Comparison of ENCODE assay signal across 1 cellular context in the genomic region with DNA sequence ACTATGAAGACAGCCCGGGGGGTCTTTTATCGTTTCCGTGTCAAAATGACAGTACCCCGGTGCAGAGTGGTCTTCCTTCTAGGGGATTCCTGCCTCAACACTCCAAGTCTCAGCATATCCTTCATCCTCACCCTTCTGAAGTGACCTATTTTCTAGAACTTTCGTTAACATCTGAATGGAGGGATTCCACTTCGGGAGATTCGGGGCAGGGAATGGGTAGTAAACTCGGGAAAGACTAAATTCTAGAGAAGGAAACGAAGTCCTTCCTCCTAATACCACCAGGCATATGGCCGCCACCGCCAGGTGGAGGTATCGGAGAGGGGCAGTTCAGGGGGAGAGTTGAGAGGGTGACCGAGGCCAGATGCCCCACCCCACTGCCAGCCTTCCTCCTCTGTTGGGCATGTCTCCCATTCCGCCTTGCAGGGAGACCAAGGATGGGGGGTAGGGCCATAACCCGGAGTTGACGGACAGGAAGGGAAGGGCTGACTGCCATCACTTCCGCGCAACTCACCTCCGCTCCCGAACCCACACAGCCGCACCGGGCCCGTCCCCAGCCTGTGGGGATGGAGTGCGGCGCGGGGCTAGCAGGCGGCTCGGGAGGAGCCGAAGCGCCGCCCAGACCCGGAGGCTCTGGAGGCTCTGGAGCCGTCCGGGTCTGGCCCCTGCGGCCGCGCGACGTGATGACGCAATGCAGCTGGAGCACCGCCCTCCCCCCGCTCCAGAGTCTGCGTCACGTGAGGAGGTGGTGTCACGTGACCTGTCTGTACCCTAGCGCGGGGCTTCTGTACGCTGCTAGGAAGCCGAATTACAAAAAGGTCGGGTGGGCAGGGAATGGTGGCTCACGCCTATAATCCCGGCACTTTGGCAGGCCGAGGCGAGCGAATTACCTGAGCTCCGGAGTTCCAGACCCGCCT.
TF ChIP-seq lines count a peak whose summit lies in the region.

A gene (minus strand): TSS at position 657 of the 914 bp plus-strand sequence. CDS start 2,072 bp downstream, outside the sequence.

TF ChIP-seq in K562, 482 proteins besides CTCF, POLR2A, EP300 and RAD21 (continued from another document and continues in another):
- no peak for TF ChIP-seq ETS2 (tag; IDR thresholded peaks at IDR 0.05; ENCODE audit: borderline replicate concordance, poor library complexity, severe bottlenecking)
- TF ChIP-seq HCFC1 (IDR thresholded peaks at IDR 0.05; ENCODE audit: low read depth, low read length), result peak; percentile 83
- no peak; the same call in none of the 2 replicates for TF ChIP-seq L3MBTL2 (IDR thresholded peaks at IDR 0.05)
- TF ChIP-seq, protein P1, sequence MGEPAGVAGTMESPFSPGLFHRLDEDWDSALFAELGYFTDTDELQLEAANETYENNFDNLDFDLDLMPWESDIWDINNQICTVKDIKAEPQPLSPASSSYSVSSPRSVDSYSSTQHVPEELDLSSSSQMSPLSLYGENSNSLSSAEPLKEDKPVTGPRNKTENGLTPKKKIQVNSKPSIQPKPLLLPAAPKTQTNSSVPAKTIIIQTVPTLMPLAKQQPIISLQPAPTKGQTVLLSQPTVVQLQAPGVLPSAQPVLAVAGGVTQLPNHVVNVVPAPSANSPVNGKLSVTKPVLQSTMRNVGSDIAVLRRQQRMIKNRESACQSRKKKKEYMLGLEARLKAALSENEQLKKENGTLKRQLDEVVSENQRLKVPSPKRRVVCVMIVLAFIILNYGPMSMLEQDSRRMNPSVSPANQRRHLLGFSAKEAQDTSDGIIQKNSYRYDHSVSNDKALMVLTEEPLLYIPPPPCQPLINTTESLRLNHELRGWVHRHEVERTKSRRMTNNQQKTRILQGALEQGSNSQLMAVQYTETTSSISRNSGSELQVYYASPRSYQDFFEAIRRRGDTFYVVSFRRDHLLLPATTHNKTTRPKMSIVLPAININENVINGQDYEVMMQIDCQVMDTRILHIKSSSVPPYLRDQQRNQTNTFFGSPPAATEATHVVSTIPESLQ (CRISPR knock-in tag; IDR thresholded peaks at IDR 0.05), result peak; percentile 81
- TF ChIP-seq HDAC8 (tag; IDR thresholded peaks at IDR 0.05), result no peak
- TF ChIP-seq, protein P2, sequence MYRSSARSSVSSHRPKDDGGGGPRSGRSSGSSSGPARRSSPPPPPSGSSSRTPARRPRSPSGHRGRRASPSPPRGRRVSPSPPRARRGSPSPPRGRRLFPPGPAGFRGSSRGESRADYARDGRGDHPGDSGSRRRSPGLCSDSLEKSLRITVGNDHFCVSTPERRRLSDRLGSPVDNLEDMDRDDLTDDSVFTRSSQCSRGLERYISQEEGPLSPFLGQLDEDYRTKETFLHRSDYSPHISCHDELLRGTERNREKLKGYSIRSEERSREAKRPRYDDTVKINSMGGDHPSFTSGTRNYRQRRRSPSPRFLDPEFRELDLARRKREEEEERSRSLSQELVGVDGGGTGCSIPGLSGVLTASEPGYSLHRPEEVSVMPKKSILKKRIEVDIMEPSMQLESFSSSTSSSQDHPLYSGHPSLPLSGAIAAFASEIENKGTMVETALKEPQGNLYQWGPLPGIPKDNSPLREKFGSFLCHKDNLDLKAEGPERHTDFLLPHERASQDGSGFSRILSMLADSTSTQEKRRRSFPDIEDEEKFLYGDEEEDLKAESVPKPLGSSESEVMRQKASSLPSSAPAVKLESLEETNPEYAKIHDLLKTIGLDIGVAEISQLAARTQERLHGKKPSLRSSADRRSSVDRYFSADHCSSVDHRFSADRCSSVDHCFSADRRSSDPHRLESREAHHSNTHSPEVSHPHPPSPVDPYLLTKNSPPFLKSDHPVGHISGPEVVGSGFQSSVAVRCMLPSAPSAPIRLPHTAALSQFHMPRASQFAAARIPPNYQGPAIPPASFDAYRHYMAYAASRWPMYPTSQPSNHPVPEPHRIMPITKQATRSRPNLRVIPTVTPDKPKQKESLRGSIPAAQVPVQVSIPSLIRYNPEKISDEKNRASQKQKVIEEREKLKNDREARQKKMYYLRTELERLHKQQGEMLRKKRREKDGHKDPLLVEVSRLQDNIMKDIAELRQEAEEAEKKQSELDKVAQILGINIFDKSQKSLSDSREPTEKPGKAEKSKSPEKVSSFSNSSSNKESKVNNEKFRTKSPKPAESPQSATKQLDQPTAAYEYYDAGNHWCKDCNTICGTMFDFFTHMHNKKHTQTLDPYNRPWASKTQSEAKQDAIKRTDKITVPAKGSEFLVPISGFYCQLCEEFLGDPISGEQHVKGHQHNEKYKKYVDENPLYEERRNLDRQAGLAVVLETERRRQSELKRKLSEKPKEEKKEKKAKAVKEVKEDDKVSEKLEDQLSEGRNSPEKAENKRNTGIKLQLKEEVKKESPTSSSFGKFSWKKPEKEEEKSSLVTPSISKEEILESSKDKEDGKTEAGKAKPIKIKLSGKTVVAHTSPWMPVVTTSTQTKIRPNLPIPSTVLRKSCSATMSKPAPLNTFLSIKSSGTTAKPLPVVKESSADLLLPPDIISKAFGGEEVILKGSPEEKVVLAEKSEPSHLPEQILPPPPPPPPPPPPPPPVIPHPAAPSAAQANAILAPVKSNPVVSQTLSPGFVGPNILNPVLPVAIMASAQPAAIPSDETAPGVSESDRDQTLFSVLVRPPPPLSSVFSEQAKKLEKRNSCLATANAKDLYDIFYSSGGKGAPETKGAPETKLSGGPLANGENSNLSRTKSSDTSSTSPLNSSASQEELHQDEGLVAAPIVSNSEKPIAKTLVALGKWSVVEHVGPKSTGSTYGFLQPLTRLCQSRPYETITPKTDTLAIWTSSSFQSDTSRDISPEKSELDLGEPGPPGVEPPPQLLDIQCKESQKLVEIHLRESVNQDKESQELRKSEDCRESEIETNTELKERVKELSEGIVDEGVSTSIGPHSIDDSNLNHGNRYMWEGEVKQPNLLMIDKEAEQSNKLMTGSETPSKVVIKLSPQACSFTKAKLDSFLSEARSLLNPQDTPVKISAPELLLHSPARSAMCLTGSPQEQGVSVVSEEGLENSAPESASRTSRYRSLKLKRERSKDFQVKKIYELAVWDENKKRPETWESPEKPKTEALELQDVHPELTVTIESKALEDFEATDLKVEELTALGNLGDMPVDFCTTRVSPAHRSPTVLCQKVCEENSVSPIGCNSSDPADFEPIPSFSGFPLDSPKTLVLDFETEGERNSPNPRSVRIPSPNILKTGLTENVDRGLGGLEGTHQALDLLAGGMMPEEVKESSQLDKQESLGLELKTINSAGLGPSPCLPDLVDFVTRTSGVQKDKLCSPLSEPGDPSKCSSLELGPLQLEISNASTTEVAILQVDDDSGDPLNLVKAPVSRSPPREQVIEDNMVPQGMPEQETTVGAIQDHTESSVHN (IDR thresholded peaks at IDR 0.05; ENCODE audit: borderline replicate concordance in 1 of 2, low read depth in 1 of 2), result peak in 1 of 2 experiments; percentile 37; a peak in 1 of 4 replicates
- peak in 1 of 2 experiments; percentile 44; a peak in 3 of 4 replicates for TF ChIP-seq TBL1XR1 (IDR thresholded peaks at IDR 0.05; ENCODE audit: low read length in 2 of 2)
- TF ChIP-seq BHLHE40 (IDR thresholded peaks at IDR 0.05; ENCODE audit: low read length), result peak; percentile 99
- TF ChIP-seq ZNF133 (CRISPR knock-in tag; IDR thresholded peaks at IDR 0.05), result no peak
- TF ChIP-seq HDAC6 (IDR thresholded peaks at IDR 0.05; ENCODE audit: low read depth, low read length), result no peak
- TF ChIP-seq RBBP5 (IDR thresholded peaks at IDR 0.05; ENCODE audit: borderline replicate concordance, insufficient read depth, low read length, poor library complexity, severe bottlenecking), result peak; percentile 91
- TF ChIP-seq NUFIP1 (IDR thresholded peaks at IDR 0.05; ENCODE audit: partially characterized antibody), result no peak
- TF ChIP-seq, protein P3, sequence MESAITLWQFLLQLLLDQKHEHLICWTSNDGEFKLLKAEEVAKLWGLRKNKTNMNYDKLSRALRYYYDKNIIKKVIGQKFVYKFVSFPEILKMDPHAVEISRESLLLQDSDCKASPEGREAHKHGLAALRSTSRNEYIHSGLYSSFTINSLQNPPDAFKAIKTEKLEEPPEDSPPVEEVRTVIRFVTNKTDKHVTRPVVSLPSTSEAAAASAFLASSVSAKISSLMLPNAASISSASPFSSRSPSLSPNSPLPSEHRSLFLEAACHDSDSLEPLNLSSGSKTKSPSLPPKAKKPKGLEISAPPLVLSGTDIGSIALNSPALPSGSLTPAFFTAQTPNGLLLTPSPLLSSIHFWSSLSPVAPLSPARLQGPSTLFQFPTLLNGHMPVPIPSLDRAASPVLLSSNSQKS (CRISPR knock-in tag; IDR thresholded peaks at IDR 0.05), result no peak
- TF ChIP-seq ARHGAP35 (IDR thresholded peaks at IDR 0.05; ENCODE audit: partially characterized antibody), result no peak
- TF ChIP-seq, protein P4, sequence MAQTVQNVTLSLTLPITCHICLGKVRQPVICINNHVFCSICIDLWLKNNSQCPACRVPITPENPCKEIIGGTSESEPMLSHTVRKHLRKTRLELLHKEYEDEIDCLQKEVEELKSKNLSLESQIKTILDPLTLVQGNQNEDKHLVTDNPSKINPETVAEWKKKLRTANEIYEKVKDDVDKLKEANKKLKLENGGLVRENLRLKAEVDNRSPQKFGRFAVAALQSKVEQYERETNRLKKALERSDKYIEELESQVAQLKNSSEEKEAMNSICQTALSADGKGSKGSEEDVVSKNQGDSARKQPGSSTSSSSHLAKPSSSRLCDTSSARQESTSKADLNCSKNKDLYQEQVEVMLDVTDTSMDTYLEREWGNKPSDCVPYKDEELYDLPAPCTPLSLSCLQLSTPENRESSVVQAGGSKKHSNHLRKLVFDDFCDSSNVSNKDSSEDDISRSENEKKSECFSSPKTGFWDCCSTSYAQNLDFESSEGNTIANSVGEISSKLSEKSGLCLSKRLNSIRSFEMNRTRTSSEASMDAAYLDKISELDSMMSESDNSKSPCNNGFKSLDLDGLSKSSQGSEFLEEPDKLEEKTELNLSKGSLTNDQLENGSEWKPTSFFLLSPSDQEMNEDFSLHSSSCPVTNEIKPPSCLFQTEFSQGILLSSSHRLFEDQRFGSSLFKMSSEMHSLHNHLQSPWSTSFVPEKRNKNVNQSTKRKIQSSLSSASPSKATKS (CRISPR knock-in tag; IDR thresholded peaks at IDR 0.05), result no peak
- TF ChIP-seq, protein P5, sequence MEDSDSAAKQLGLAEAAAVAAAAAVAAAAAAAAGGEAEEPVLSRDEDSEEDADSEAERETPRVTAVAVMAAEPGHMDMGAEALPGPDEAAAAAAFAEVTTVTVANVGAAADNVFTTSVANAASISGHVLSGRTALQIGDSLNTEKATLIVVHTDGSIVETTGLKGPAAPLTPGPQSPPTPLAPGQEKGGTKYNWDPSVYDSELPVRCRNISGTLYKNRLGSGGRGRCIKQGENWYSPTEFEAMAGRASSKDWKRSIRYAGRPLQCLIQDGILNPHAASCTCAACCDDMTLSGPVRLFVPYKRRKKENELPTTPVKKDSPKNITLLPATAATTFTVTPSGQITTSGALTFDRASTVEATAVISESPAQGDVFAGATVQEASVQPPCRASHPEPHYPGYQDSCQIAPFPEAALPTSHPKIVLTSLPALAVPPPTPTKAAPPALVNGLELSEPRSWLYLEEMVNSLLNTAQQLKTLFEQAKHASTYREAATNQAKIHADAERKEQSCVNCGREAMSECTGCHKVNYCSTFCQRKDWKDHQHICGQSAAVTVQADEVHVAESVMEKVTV (CRISPR knock-in tag; IDR thresholded peaks at IDR 0.05), result peak; percentile 67
- no peak for TF ChIP-seq FOXP1 (CRISPR knock-in tag; IDR thresholded peaks at IDR 0.05)
- TF ChIP-seq MAFG (tag; conservative IDR thresholded peaks at IDR 0.05), result peak; percentile 5; the same call in 1 of the 2 replicates
- TF ChIP-seq HDGF (IDR thresholded peaks at IDR 0.05), result peak; percentile 75; the same call in 1 of the 2 replicates
- peak; percentile 96 for TF ChIP-seq SAP30 (IDR thresholded peaks at IDR 0.05; ENCODE audit: borderline replicate concordance, insufficient read depth, low read depth, low read length, poor library complexity, severe bottlenecking)
- TF ChIP-seq ELF2 (CRISPR knock-in tag; IDR thresholded peaks at IDR 0.05), result peak; percentile 59; the same call in 1 of the 2 replicates
- TF ChIP-seq SRSF1 (IDR thresholded peaks at IDR 0.05; ENCODE audit: low read depth, low read length), result no peak
- TF ChIP-seq ZNF121 (CRISPR knock-in tag; conservative IDR thresholded peaks at IDR 0.05), result no peak
- TF ChIP-seq CC2D1A (IDR thresholded peaks at IDR 0.05), result peak; percentile 79
- TF ChIP-seq, protein P6, sequence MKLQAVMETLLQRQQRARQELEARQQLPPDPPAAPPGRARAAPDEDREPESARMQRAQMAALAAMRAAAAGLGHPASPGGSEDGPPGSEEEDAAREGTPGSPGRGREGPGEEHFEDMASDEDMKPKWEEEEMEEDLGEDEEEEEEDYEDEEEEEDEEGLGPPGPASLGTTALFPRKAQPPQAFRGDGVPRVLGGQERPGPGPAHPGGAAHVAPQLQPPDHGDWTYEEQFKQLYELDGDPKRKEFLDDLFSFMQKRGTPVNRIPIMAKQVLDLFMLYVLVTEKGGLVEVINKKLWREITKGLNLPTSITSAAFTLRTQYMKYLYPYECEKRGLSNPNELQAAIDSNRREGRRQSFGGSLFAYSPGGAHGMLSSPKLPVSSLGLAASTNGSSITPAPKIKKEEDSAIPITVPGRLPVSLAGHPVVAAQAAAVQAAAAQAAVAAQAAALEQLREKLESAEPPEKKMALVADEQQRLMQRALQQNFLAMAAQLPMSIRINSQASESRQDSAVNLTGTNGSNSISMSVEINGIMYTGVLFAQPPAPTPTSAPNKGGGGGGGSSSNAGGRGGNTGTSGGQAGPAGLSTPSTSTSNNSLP (IDR thresholded peaks at IDR 0.05; ENCODE audit: borderline replicate concordance, low read depth, low read length), result no peak
- TF ChIP-seq KAT7 (CRISPR knock-in tag; IDR thresholded peaks at IDR 0.05; ENCODE audit: borderline replicate concordance), result peak; percentile 38; the same call in 1 of the 2 replicates
- TF ChIP-seq ZZZ3 (IDR thresholded peaks at IDR 0.05), result 0 out of 2 replicates have a peak, but pooled peaks have one; percentile 15
- TF ChIP-seq RBM14 (IDR thresholded peaks at IDR 0.05; ENCODE audit: borderline replicate concordance, insufficient read depth, low read depth, low read length), result 0 out of 2 replicates have a peak, but pooled peaks have one; percentile 76
- no peak for TF ChIP-seq SNRNP70 (optimal IDR thresholded peaks at IDR 0.05; ENCODE audit: low read depth, low read length)
- TF ChIP-seq TEAD2 (tag; IDR thresholded peaks at IDR 0.05), result no peak
- TF ChIP-seq FOXM1 (IDR thresholded peaks at IDR 0.05; ENCODE audit: low read depth), result no peak
- peak; percentile 63; the same call in 1 of the 2 replicates for TF ChIP-seq FOXM1 (CRISPR knock-in tag; IDR thresholded peaks at IDR 0.05; ENCODE audit: low read depth)
- TF ChIP-seq, protein P7, sequence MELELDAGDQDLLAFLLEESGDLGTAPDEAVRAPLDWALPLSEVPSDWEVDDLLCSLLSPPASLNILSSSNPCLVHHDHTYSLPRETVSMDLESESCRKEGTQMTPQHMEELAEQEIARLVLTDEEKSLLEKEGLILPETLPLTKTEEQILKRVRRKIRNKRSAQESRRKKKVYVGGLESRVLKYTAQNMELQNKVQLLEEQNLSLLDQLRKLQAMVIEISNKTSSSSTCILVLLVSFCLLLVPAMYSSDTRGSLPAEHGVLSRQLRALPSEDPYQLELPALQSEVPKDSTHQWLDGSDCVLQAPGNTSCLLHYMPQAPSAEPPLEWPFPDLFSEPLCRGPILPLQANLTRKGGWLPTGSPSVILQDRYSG (tag; conservative IDR thresholded peaks at IDR 0.05; ENCODE audit: low read depth), result no peak
- peak; percentile 63 for TF ChIP-seq ZNF24 (IDR thresholded peaks at IDR 0.05)
- peak; percentile 43; the same call in 1 of the 2 replicates for TF ChIP-seq MXI1 (IDR thresholded peaks at IDR 0.05; ENCODE audit: low read depth, low read length)
- TF ChIP-seq CEBPG (CRISPR knock-in tag; IDR thresholded peaks at IDR 0.05), result peak; percentile 97
- peak; percentile 99 to 100 for TF ChIP-seq CEBPG (tag; conservative IDR thresholded peaks at IDR 0.05 in 1 of 2, IDR thresholded peaks at IDR 0.05 in 1 of 2)
- TF ChIP-seq MTA3 (IDR thresholded peaks at IDR 0.05; ENCODE audit: borderline replicate concordance), result peak; percentile 95
- TF ChIP-seq GATAD2B (IDR thresholded peaks at IDR 0.05; ENCODE audit: borderline replicate concordance), result peak; percentile 89
- no peak for TF ChIP-seq SRSF9 (IDR thresholded peaks at IDR 0.05; ENCODE audit: borderline replicate concordance, low read depth, low read length)
- no peak for TF ChIP-seq ZNF282 (CRISPR knock-in tag; IDR thresholded peaks at IDR 0.05)
